8 cellular contexts compared by ENCODE assay signal in the genomic region with DNA sequence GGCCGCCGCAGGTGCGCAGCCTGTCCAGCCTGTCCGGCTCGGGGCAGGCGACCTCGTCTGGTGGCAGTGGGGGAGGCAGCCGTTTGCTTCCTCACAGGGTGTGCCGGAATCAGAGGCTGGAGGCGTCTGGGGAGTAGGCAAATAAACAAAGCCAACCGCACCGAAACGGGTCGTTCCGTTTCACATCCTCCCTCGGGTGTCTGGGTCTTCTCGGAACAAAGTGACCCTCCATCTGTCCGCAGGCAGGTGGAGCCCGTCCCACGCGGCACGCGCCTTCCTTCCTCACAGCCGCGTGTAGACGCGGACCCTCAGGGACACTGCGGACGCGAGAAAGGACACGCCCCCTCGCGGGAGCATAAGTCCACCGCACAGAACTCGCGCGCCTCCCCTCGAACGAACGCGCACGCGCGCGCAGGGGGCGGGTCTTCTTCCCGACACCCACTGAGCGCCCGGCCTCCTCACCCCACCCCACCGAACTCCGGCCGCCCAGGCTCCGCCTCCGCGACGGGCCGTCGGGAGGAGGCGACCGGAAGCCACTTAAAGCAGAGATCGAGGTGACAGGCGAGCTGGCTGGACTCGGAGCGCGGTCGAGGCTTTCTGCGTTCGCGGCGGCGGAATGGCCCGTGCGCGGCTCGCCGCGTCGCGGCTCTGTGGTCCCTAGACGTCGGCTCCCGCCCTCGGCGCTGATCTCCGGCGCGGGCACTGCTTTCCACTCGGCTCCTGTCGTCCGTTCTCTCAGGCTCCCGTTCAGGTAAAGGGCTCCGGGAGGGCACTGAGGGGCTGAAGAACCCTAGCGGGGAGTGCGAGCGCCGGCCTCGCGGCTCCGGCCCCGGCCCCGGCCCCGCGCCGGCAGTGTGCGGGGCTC. TPM values are rescaled to one million over a fixed set of nuclear protein-coding genes. Genes with fewer than 3 reads are reported as not detected.
DNase-seq lines count a peak whose midpoint lies in the region; ATAC-seq and TF ChIP-seq lines count a peak whose summit lies in the region.

Gene TIPARP (plus strand): TSS at position 545 of the 865 bp plus-strand sequence. CDS start 3,108 bp downstream, outside the sequence.

- H3K27ac ChIP-seq in C4-2B: peak within 1 kb of the TSS; percentile 77

- DNase-seq in NCI-H69 (lab: John Stamatoyannopoulos, UW) (peak; percentile 96), dedifferentiated amniotic fluid mesenchymal stem cell (ENCODE audit: extremely low spot score) (peak; percentile 97), left lobe of liver (ENCODE audit: low spot score) (peak; percentile 100)
- DNase-seq in activated CD4-positive, alpha-beta T cell treated with anti-CD3 and anti-CD28 coated beads, Interleukin-2, amount 50 U/mL, for 1 hour: peak; percentile 99
- peak; percentile 98 for DNase-seq in stimulated activated CD4-positive, alpha-beta T cell treated with anti-CD3 and anti-CD28 coated beads, Interleukin-2, amount 100 ng/mL, for 4 hours (ENCODE audit: low read depth)

- ATAC-seq in GM19351 (IDR thresholded peaks at IDR 0.05; ENCODE audit: unreplicated experiment) (peak; percentile 80), HG03521 (IDR thresholded peaks at IDR 0.05; ENCODE audit: unreplicated experiment) (peak; percentile 77), left lobe of liver (peak; percentile 91)

- TF ChIP-seq CTCF in C4-2B (conservative IDR thresholded peaks at IDR 0.05): peak; percentile 97

RNA-seq across cellular contexts. Expression of gene TIPARP, which starts in this region (rescaled TPM):
- 8.1 TPM for total RNA-seq in left lobe of liver

Comparison
In these comparisons a context has a peak if more than half of its experiments do, and no peak if none do; other contexts are left out.
1. Peak in every context shown above with its lines: DNase-seq, ATAC-seq and H3K27ac ChIP-seq.